Comparison of ENCODE assay signal across 22 cellular contexts in genomic region chr3:183486472-183486871, GRCh38. TPM values are rescaled to one million over a fixed set of nuclear protein-coding genes. Genes with fewer than 3 reads are reported as not detected.
DNase-seq lines count a peak whose midpoint lies in the region; ATAC-seq and TF ChIP-seq lines count a peak whose summit lies in the region.
"Had no signal": no experiment of that assay in that cellular context is flagged by ENCODE, and none has a peak within 500 bp of the region (broad histone marks: within the 10 kb centered on the region; RNA-seq: fewer than 3 reads in every experiment).

No MANE protein-coding gene starts in this region.

- ATAC-seq in activated T-helper 17 cell treated with anti-CD3 and anti-CD28 coated beads, Interleukin-2, amount 50 U/mL, for 72 hours (replicated peaks): no peak
- ATAC-seq in HG03565 (IDR thresholded peaks at IDR 0.05; ENCODE audit: unreplicated experiment): no peak
- ATAC-seq in HG03521 (IDR thresholded peaks at IDR 0.05; ENCODE audit: unreplicated experiment): no peak
- ATAC-seq in GM18909 (IDR thresholded peaks at IDR 0.05; ENCODE audit: poor library complexity, unreplicated experiment): no peak
- ATAC-seq: activated CD4-positive, alpha-beta T cell treated with anti-CD3 and anti-CD28 coated beads for 36 hours; left colon; sciatic nerve had no signal

- intact Hi-C loops in testis (cut with DNase I; ENCODE audit: low total_unique reads): no loop called here

- H3K4me1 ChIP-seq in testis: no peaks in the 10 kb centered on the region

- no peak overlapping the region for H3K4me3 Mint-ChIP-seq in activated T-helper 17 cell treated with anti-CD3 and anti-CD28 coated beads, Interleukin-2, amount 50 U/mL, for 72 hours
- H3K4me3 Mint-ChIP-seq in osteocyte (ENCODE audit: unreplicated experiment): no peak overlapping the region
- H3K4me3 Mint-ChIP-seq: activated CD4-positive, alpha-beta T cell treated with anti-CD3 and anti-CD28 coated beads for 36 hours had no signal

- TF ChIP-seq POLR2A in testis (IDR thresholded peaks at IDR 0.05): no peak

- H3K9me3 ChIP-seq in testis: no peaks in the 10 kb centered on the region
- H3K9me3 ChIP-seq: upper lobe of left lung had no signal

- peaks cover 11% of the 10 kb centered on the region for H3K4me1 Mint-ChIP-seq in activated T-helper 17 cell treated with anti-CD3 and anti-CD28 coated beads, Interleukin-2, amount 50 U/mL, for 72 hours
- H3K4me1 Mint-ChIP-seq in osteocyte (ENCODE audit: unreplicated experiment): peaks cover 15% of the 10 kb centered on the region

- no peaks in the 10 kb centered on the region for H3K27me3 ChIP-seq in testis
- H3K27me3 ChIP-seq: upper lobe of left lung had no signal

- H3K27ac Mint-ChIP-seq in activated T-helper 17 cell treated with anti-CD3 and anti-CD28 coated beads, Interleukin-2, amount 50 U/mL, for 72 hours: peak overlapping the region; percentile 58
- no peak overlapping the region for H3K27ac Mint-ChIP-seq in osteocyte (ENCODE audit: unreplicated experiment)

- no peak overlapping the region for H3K4me3 ChIP-seq in testis
- H3K4me3 ChIP-seq: upper lobe of left lung had no signal

- no peak overlapping the region for H3K27ac ChIP-seq in testis
- H3K27ac ChIP-seq: C4-2B, upper lobe of left lung had no signal

- H3K36me3 Mint-ChIP-seq in activated T-helper 17 cell treated with anti-CD3 and anti-CD28 coated beads, Interleukin-2, amount 50 U/mL, for 72 hours (ENCODE audit: low read depth): peaks cover 28% of the 10 kb centered on the region
- H3K36me3 Mint-ChIP-seq in osteocyte (ENCODE audit: unreplicated experiment): no peaks in the 10 kb centered on the region

- TF ChIP-seq CTCF in osteocyte (IDR thresholded peaks at IDR 0.05) (no peak), testis (IDR thresholded peaks at IDR 0.05) (no peak)

- 82 to 97% methylated on average over 6 of the region's 6 CpGs for WGBS in testis, 2 donors

- H3K36me3 ChIP-seq in testis (ENCODE audit: low read depth, missing control alignments): no peaks in the 10 kb centered on the region

- DNase-seq in activated CD8-positive, alpha-beta memory T cell treated with anti-CD3 and anti-CD28 coated beads for 24 hours: peak; percentile 40
- DNase-seq in activated CD8-positive, alpha-beta memory T cell treated with anti-CD3 and anti-CD28 coated beads, Interleukin-2, amount 50 U/mL, for 4 hours: no peak
- DNase-seq in osteocyte (ENCODE audit: extremely low spot score, unreplicated experiment) (peak; percentile 51), testis (peak; percentile 3)
- DNase-seq: activated CD4-positive, alpha-beta T cell treated with anti-CD3 and anti-CD28 coated beads for 36 hours; amniotic stem cell; hypothalamus; left colon; mammary epithelial cell; NCI-H1092; NCI-H1694; NCI-H446; NCI-H748 treated with DMSO at 0.1 percent for 48 hours; SIG-M5; stimulated activated CD4-positive, alpha-beta T cell treated with anti-CD3 and anti-CD28 coated beads, Interleukin-4, amount 100 ng/mL, for 1 hour; upper lobe of left lung had no signal

- H3K27me3 Mint-ChIP-seq in activated T-helper 17 cell treated with anti-CD3 and anti-CD28 coated beads, Interleukin-2, amount 50 U/mL, for 72 hours: no peaks in the 10 kb centered on the region
- no peaks in the 10 kb centered on the region for H3K27me3 Mint-ChIP-seq in osteocyte (ENCODE audit: unreplicated experiment)
- H3K27me3 Mint-ChIP-seq: activated CD4-positive, alpha-beta T cell treated with anti-CD3 and anti-CD28 coated beads for 36 hours had no signal

- no peaks in the 10 kb centered on the region for H3K9me3 Mint-ChIP-seq in activated T-helper 17 cell treated with anti-CD3 and anti-CD28 coated beads, Interleukin-2, amount 50 U/mL, for 72 hours
- no peaks in the 10 kb centered on the region for H3K9me3 Mint-ChIP-seq in osteocyte (ENCODE audit: unreplicated experiment)

RNA-seq across cellular contexts. Expression of gene MCF2L2, which starts 58.1 kb away (rescaled TPM):
- 1 to 10 TPM; 9.0 to 10.0 TPM for total RNA-seq in activated T-helper 17 cell treated with anti-CD3 and anti-CD28 coated beads, Interleukin-2, amount 50 U/mL, for 72 hours
- total RNA-seq in osteocyte (1.7 and 2.4 TPM in 2 replicates), testis (10 to 100 TPM; 14.6 to 24.2 TPM)
- polyA plus RNA-seq in testis (ENCODE audit: insufficient read depth, low read depth, low replicate concordance): 6.8 TPM
